29 cellular contexts compared by ENCODE assay signal in the genomic region with DNA sequence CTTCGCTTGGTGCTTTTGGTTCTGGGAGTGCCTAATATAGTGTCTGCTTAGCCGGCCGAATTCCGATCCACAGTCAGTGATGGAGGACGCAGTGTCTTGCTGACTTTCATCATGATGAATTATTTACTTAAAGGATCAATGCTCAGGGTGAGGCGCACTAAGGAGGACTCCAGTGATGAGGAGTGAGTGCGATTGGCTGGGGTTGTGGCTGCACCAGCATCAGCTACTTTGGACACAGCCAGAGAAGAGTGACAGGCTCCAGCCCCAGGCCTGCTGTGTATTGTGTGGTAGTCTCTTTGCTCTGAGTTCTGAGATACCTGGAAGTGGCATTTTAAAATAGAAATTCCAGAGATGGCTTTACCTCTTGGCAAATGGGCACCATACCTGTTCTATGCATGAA.
"Had no signal": no experiment of that assay in that cellular context is flagged by ENCODE, and none has a peak within 500 bp of the region (broad histone marks: within the 10 kb centered on the region; RNA-seq: fewer than 3 reads in every experiment).

No MANE protein-coding gene starts in this region.

- H3K27me3 ChIP-seq: left lung, neutrophil, ovary, sigmoid colon, suprapubic skin, tibial artery, upper lobe of right lung, uterus had no signal

- H3K36me3 ChIP-seq: left lung, lower lobe of right lung, neutrophil, ovary, sigmoid colon, spleen, suprapubic skin, thoracic aorta, tibial artery, upper lobe of right lung, uterus had no signal

- H3K9me3 ChIP-seq: left lung, lower lobe of right lung, neutrophil, ovary, sigmoid colon, suprapubic skin, thoracic aorta, tibial artery, upper lobe of right lung, uterus had no signal

- ATAC-seq: left lung; lower lobe of right lung; naive thymus-derived CD4-positive, alpha-beta T cell; natural killer cell treated with Interleukin-12 subunit alpha and Interleukin-12 subunit beta and Interleukin-15 and Interleukin-18, amount 100 ng/mL, for 72 hours; stimulated activated effector memory CD8-positive, alpha-beta T cell treated with anti-CD3 and anti-CD28 coated beads, Interleukin-12 subunit alpha, Interleukin-12 subunit beta, amount 100 ng/mL, for 72 hours; upper lobe of right lung had no signal

- H3K9me3 Mint-ChIP-seq: immature natural killer cell; natural killer cell treated with Interleukin-12 subunit alpha and Interleukin-12 subunit beta and Interleukin-15 and Interleukin-18, amount 100 ng/mL, for 72 hours; stimulated activated effector memory CD8-positive, alpha-beta T cell treated with anti-CD3 and anti-CD28 coated beads, Interleukin-12 subunit alpha, Interleukin-12 subunit beta, amount 100 ng/mL, for 72 hours had no signal

- H3K27ac ChIP-seq: left lung, lower lobe of right lung, neutrophil, ovary, sigmoid colon, spleen, suprapubic skin, thoracic aorta, tibial artery, upper lobe of right lung, uterus had no signal

- DNase-seq: hypothalamus; immature natural killer cell; kidney; left colon; left lung; lower lobe of right lung; mammary epithelial cell; mesenchymal stem cell; naive thymus-derived CD4-positive, alpha-beta T cell; occipital lobe; ovary; sigmoid colon; spleen; stimulated activated CD4-positive, alpha-beta T cell treated with anti-CD3 and anti-CD28 coated beads, Interleukin-4, amount 100 ng/mL, for 24 hours; stimulated activated naive CD4-positive, alpha-beta T cell; tibial artery; trophoblast cell; upper lobe of right lung; uterus had no signal

- H3K27me3 Mint-ChIP-seq: progenitor cell of endocrine pancreas had no signal

- FAIRE-seq: islet of Langerhans, kidney, small intestine had no signal

- H3K4me3 Mint-ChIP-seq: immature natural killer cell; mesothelial cell of epicardium; naive thymus-derived CD4-positive, alpha-beta T cell; natural killer cell treated with Interleukin-12 subunit alpha and Interleukin-12 subunit beta and Interleukin-15 and Interleukin-18, amount 100 ng/mL, for 72 hours; stimulated activated effector memory CD8-positive, alpha-beta T cell treated with anti-CD3 and anti-CD28 coated beads, Interleukin-12 subunit alpha, Interleukin-12 subunit beta, amount 100 ng/mL, for 72 hours; stimulated activated naive CD8-positive, alpha-beta T cell treated with anti-CD3 and anti-CD28 coated beads, Interleukin-15, Interleukin-2, amounts not matched to agents 100 ng/mL and 50 ng/mL, for 24 hours had no signal

- H3K4me1 Mint-ChIP-seq: immature natural killer cell had no signal

- H3K4me1 ChIP-seq: lower lobe of right lung, sigmoid colon, suprapubic skin, tibial artery, uterus had no signal

- H3K4me3 ChIP-seq: left lung, lower lobe of right lung, ovary, sigmoid colon, spleen, suprapubic skin, thoracic aorta, tibial artery, upper lobe of right lung, uterus had no signal

- H3K36me3 Mint-ChIP-seq: immature natural killer cell; mesothelial cell of epicardium; naive thymus-derived CD4-positive, alpha-beta T cell; natural killer cell treated with Interleukin-12 subunit alpha and Interleukin-12 subunit beta and Interleukin-15 and Interleukin-18, amount 100 ng/mL, for 72 hours; stimulated activated effector memory CD8-positive, alpha-beta T cell treated with anti-CD3 and anti-CD28 coated beads, Interleukin-12 subunit alpha, Interleukin-12 subunit beta, amount 100 ng/mL, for 72 hours had no signal
